ENCODE assay signal across 8 cellular contexts in the genomic region with DNA sequence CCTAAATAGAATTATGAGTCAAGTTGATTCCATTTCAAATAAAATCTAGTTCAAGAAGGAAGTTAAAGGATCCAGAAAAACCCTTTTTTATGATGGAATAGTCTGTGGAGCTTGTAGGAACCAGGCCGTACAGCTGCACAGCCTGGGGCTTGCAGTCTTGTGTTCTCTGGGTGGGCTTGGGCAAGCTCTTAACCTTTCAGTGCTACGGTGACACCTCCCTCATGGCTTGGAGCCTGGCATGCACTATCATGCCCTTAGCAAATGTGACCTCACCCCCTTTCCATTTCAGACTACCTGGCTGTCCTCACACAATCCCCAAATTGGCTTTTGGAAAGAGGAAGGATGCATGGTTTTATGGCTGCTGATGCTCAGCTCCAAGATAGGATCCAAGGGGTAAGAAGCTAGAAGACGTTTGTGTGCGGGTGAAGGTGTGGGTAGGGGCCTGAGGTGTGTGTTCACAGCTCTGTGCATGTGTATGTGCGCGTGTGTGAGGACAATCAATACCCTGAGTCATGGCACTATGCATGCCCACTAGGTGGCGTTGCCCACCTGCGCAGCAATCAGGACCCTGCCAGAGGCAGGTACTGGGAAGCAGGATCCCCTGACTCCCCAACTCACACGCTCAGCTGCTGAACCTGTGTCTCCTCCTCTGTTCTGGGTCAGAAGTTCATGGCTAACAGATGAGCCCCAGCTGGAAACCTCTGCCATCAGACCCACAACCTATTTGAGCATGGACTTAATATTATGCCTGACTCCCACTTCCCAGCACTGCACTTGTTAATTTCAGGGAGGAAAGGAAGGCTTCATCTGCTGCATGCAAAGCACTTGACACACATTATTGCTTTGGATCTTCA.
DNase-seq lines count a peak whose midpoint lies in the region; ATAC-seq and TF ChIP-seq lines count a peak whose summit lies in the region.

No MANE protein-coding gene starts in this region.

- no peaks in the 10 kb centered on the region for H3K27me3 Mint-ChIP-seq in activated CD4-positive, alpha-beta T cell treated with anti-CD3 and anti-CD28 coated beads, Interleukin-2, amount 10 ng/mL, durations not matched to agents 7 days and 5 days

- intact Hi-C loops in lower leg skin (cut with DNase I; ENCODE audit: low total_unique reads): no loop called here

- no peaks in the 10 kb centered on the region for H3K9me3 Mint-ChIP-seq in activated CD4-positive, alpha-beta T cell treated with anti-CD3 and anti-CD28 coated beads, Interleukin-2, amount 10 ng/mL, durations not matched to agents 7 days and 5 days

- H3K4me3 Mint-ChIP-seq in activated CD4-positive, alpha-beta T cell treated with anti-CD3 and anti-CD28 coated beads, Interleukin-2, amount 10 ng/mL, durations not matched to agents 7 days and 5 days: no peak overlapping the region

- H3K4me1 Mint-ChIP-seq in activated CD4-positive, alpha-beta T cell treated with anti-CD3 and anti-CD28 coated beads, Interleukin-2, amount 10 ng/mL, durations not matched to agents 7 days and 5 days: peaks cover 3% of the 10 kb centered on the region

- peak overlapping the region in 1 of 2 donors; percentile 50 for H3K27ac ChIP-seq in coronary artery

- H3K36me3 Mint-ChIP-seq in activated CD4-positive, alpha-beta T cell treated with anti-CD3 and anti-CD28 coated beads, Interleukin-2, amount 10 ng/mL, durations not matched to agents 7 days and 5 days (ENCODE audit: low read depth): no peaks in the 10 kb centered on the region

- H3K27ac Mint-ChIP-seq in activated CD4-positive, alpha-beta T cell treated with anti-CD3 and anti-CD28 coated beads, Interleukin-2, amount 10 ng/mL, durations not matched to agents 7 days and 5 days: no peak overlapping the region

- CTCF ChIA-PET in activated CD4-positive, alpha-beta T cell treated with anti-CD3 and anti-CD28 coated beads, Interleukin-2, amount 10 ng/mL, durations not matched to agents 7 days and 5 days (lab: Charles Lee): interaction anchor here (0.6 to 1.8 kb wide), 8 partner anchors 10 to 316 kb away, joined by 3 to 20 read pairs (median 4); no protein-coding TSS in a partner anchor

- H3K4me3 ChIP-seq in coronary artery: no peak overlapping the region
- H3K4me3 ChIP-seq in lower leg skin (ENCODE audit: low read depth, poor library complexity, severe bottlenecking): no peak overlapping the region

- no peak for TF ChIP-seq POLR2A in lower leg skin (IDR thresholded peaks at IDR 0.05)

- ATAC-seq in GM21447 (IDR thresholded peaks at IDR 0.05; ENCODE audit: unreplicated experiment): peak; percentile 72

- POLR2A ChIA-PET in activated CD4-positive, alpha-beta T cell treated with anti-CD3 and anti-CD28 coated beads, Interleukin-2, amount 10 ng/mL, durations not matched to agents 7 days and 5 days (lab: Charles Lee): no interaction called here

- WGBS in lower leg skin, 2 donors: 34 to 41% methylated on average over 9 of the region's 9 CpGs

- TF ChIP-seq CTCF in coronary artery (IDR thresholded peaks at IDR 0.05) (peak; percentile 68), lower leg skin (IDR thresholded peaks at IDR 0.05) (peak in 1 of 3 donors; percentile 59)

- peak; percentile 22 for DNase-seq in COR-L47 (lab: John Stamatoyannopoulos, UW)
- DNase-seq in NCI-H1694 treated with DMSO at 0.1 percent for 48 hours (lab: John Stamatoyannopoulos, UW): peak; percentile 30
- peak; percentile 70 for DNase-seq in activated CD4-positive, alpha-beta T cell treated with anti-CD3 and anti-CD28 coated beads, Interleukin-2, amount 10 ng/mL, durations not matched to agents 7 days and 5 days
- peak; percentile 74 for DNase-seq in coronary artery (ENCODE audit: low spot score)
- peak; percentile 16 to 90 for DNase-seq in lower leg skin (ENCODE audit: low spot score in 2 of 2)
- peak; percentile 47 for DNase-seq in stimulated activated CD8-positive, alpha-beta memory T cell treated with anti-CD3 and anti-CD28 coated beads, Interleukin-12 subunit alpha, Interleukin-12 subunit beta, amount 100 ng/mL, for 1 hour (ENCODE audit: low read depth)
- no peak for DNase-seq in SHP77 treated with DMSO at 0.1 percent for 48 hours (lab: John Stamatoyannopoulos, UW)
